ENCODE assay signal across 8 cellular contexts in the genomic region with DNA sequence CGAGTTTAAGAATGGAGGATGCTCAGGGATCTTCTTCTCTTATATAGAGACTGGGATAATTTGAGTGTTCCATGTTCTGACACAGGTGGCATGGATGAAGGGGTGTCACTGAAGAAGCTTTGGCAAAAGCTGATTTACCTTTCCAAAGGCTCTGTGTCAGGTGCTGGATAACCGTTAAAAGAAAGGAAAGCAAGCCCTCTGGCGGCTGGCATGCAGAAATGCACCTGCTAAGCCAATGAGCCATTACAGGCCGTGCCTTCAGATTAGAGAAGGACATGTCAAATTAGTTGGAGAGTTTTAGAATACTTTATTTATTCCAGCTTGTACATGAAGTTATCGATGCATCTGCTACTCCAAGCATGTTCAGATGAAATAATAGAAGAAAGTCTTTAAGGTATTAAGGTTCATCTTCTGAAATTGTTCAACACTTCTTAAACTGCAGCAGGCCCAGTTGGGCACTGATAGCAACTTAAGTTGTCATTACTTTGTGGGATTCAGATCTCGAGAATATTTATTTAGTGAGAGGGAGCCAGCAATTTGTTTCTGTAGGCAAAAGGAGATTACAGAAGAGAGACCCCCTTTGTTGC.
DNase-seq lines count a peak whose midpoint lies in the region; ATAC-seq and TF ChIP-seq lines count a peak whose summit lies in the region.

No MANE protein-coding gene starts in this region.

- H3K27me3 Mint-ChIP-seq in activated B cell treated with CpG ODN at 0.5 μM for 24 hours (no peaks in the 10 kb centered on the region), immature natural killer cell (ENCODE audit: low read depth in 3 of 3) (peaks cover 0 to 2% (median 0%) of the 10 kb centered on the region in 3 donors)

- H3K9me3 Mint-ChIP-seq in activated B cell treated with CpG ODN at 0.5 μM for 24 hours (no peaks in the 10 kb centered on the region), immature natural killer cell (peaks cover 0 to 14% (median 4%) of the 10 kb centered on the region in 6 donors)

- TF ChIP-seq CTCF in C4-2B (conservative IDR thresholded peaks at IDR 0.05) (peak; percentile 95), activated B cell treated with CpG ODN at 0.5 μM for 24 hours (IDR thresholded peaks at IDR 0.05) (peak; percentile 30), retinal pigment epithelial cell (conservative IDR thresholded peaks at IDR 0.05; ENCODE audit: low read depth, low read length) (peak; percentile 99)

- intact Hi-C loops in activated B cell treated with CpG ODN at 0.5 μM for 24 hours (cut with micrococcal nuclease), result loop anchor here (5.0 kb wide), 1 partner anchor 986 kb away; no protein-coding TSS in a partner anchor

- DNase-seq in NCI-H1105 treated with DMSO at 0.1 percent for 48 hours (lab: John Stamatoyannopoulos, UW), result peak; percentile 66
- no peak for DNase-seq in activated B cell treated with CpG ODN at 0.5 μM for 24 hours
- peak; percentile 41 for DNase-seq in globus pallidus (ENCODE audit: low spot score)
- no peak for DNase-seq in retinal pigment epithelial cell (ENCODE audit: low read depth)
- no peak for DNase-seq in immature natural killer cell

- H3K27ac Mint-ChIP-seq in activated B cell treated with CpG ODN at 0.5 μM for 24 hours, result no peak overlapping the region
- H3K27ac Mint-ChIP-seq in immature natural killer cell, result no peak overlapping the region

- ATAC-seq in GM18498 (IDR thresholded peaks at IDR 0.05; ENCODE audit: unreplicated experiment) (peak; percentile 91), HG02763 (IDR thresholded peaks at IDR 0.05; ENCODE audit: unreplicated experiment) (peak; percentile 83), activated B cell treated with CpG ODN at 0.5 μM for 24 hours (ENCODE audit: low read depth) (no peak)

- no peak overlapping the region for H3K27ac ChIP-seq in C4-2B

- H3K4me3 ChIP-seq in retinal pigment epithelial cell (ENCODE audit: low read length), result no peak overlapping the region

- CTCF ChIA-PET in activated B cell treated with CpG ODN at 0.5 μM for 24 hours (lab: Charles Lee), result interaction anchor here (0.8 kb wide), 1 partner anchor 650 kb away, joined by 3 read pairs; no protein-coding TSS in a partner anchor

- H3K4me1 Mint-ChIP-seq in activated B cell treated with CpG ODN at 0.5 μM for 24 hours, result no peaks in the 10 kb centered on the region
- no peaks in the 10 kb centered on the region for H3K4me1 Mint-ChIP-seq in immature natural killer cell

- H3K4me3 Mint-ChIP-seq in activated B cell treated with CpG ODN at 0.5 μM for 24 hours, result no peak overlapping the region
- no peak overlapping the region for H3K4me3 Mint-ChIP-seq in immature natural killer cell

- POLR2A ChIA-PET in activated B cell treated with CpG ODN at 0.5 μM for 24 hours (lab: Charles Lee), result no interaction called here

- H3K36me3 Mint-ChIP-seq in activated B cell treated with CpG ODN at 0.5 μM for 24 hours (ENCODE audit: low read depth) (no peaks in the 10 kb centered on the region), immature natural killer cell (no peaks in the 10 kb centered on the region)

Comparison
In these comparisons a context has a peak if more than half of its experiments do, and no peak if none do; other contexts are left out.
1. CTCF ChIP-seq: peak in every context shown above with its lines; median percentile 99 in retinal pigment epithelial cell; 95 in C4-2B; 30 in activated B cell treated with CpG ODN at 0.5 μM for 24 hours.
2. DNase-seq: peak in NCI-H1105 treated with DMSO at 0.1 percent for 48 hours (single experiment) and globus pallidus (single experiment); none in activated B cell treated with CpG ODN at 0.5 μM for 24 hours (single experiment), retinal pigment epithelial cell (single experiment) and immature natural killer cell (0 of 3).